Comparison of ENCODE assay signal across 26 cellular contexts in genomic region chr10:105594301-105594700, GRCh38.
A peak's percentile ranks its signal among the peaks of the same experiment; 100 is the strongest.
DNase-seq lines count a peak whose midpoint lies in the region; ATAC-seq, FAIRE-seq and TF ChIP-seq lines count a peak whose summit lies in the region.
"Had no signal": no experiment of that assay in that cellular context is flagged by ENCODE, and none has a peak within 500 bp of the region (broad histone marks: within the 10 kb centered on the region; RNA-seq: fewer than 3 reads in every experiment).

No MANE protein-coding gene starts in this region.

- H3K4me1 Mint-ChIP-seq in MCF 10A (ENCODE audit: insufficient read depth, unreplicated experiment), result no peaks in the 10 kb centered on the region
- H3K4me1 Mint-ChIP-seq: B cell; CD4-positive, CD25-positive, alpha-beta regulatory T cell had no signal

- no peak overlapping the region for H3K9ac ChIP-seq in mammary epithelial cell (ENCODE audit: insufficient read depth, low read length)
- H3K9ac ChIP-seq: BLaER1 had no signal

- no peaks in the 10 kb centered on the region for H3K36me3 Mint-ChIP-seq in MCF 10A (ENCODE audit: insufficient read depth, unreplicated experiment)
- H3K36me3 Mint-ChIP-seq: CD4-positive, CD25-positive, alpha-beta regulatory T cell; CD8-positive, alpha-beta T cell had no signal

- intact Hi-C loops in mammary epithelial cell (cut with micrococcal nuclease) (no loop called here), MCF 10A (cut with micrococcal nuclease) (no loop called here), gastrocnemius medialis (cut with DNase I; ENCODE audit: low total_unique reads) (loop anchor here (5.0 kb wide), 1 partner anchor 532 kb away; no protein-coding TSS in a partner anchor)

- no peak for FAIRE-seq in bronchial epithelial cell (lab: Jason Lieb, UNC)
- FAIRE-seq: A204.1, D721Med, GM12878, GM18507 had no signal

- dilution Hi-C loops in mammary epithelial cell (cut with HindIII; ENCODE audit: low sequenced_read_pairs), result no loop called here

- H3K4me3 ChIP-seq in mammary epithelial cell (replicated peaks in 1 of 3; ENCODE audit: insufficient read depth in 1 of 3, low read depth in 2 of 3, low read length in 3 of 3) (no peak overlapping the region), bronchial epithelial cell (ENCODE audit: low read depth, low read length) (no peak overlapping the region), gastrocnemius medialis (no peak overlapping the region)
- H3K4me3 ChIP-seq: BLaER1, GM12878, GM23338 had no signal

- no peak overlapping the region for H3K4me2 ChIP-seq in mammary epithelial cell (ENCODE audit: insufficient read depth, low read depth, low read length)
- H3K4me2 ChIP-seq: BLaER1, GM23338 had no signal

- POLR2A ChIA-PET in MCF 10A (lab: Yijun Ruan, JAX), result no interaction called here

- no peaks in the 10 kb centered on the region for H3K79me2 ChIP-seq in mammary epithelial cell (ENCODE audit: insufficient read depth, low read length)

- H4K20me1 ChIP-seq in mammary epithelial cell (ENCODE audit: insufficient read depth, low read length), result no peaks in the 10 kb centered on the region
- H4K20me1 ChIP-seq: BLaER1 had no signal

- no peak overlapping the region for H3K4me3 Mint-ChIP-seq in MCF 10A (ENCODE audit: unreplicated experiment)
- H3K4me3 Mint-ChIP-seq: B cell; CD8-positive, alpha-beta T cell; GM23338; H9 had no signal

- no peak for ATAC-seq in GM21737 (IDR thresholded peaks at IDR 0.05; ENCODE audit: unreplicated experiment)
- no peak for ATAC-seq in gastrocnemius medialis
- ATAC-seq: CD8-positive, alpha-beta T cell; GM12878; GM23338; HCT116 had no signal

- H3K27me3 ChIP-seq in mammary epithelial cell (ENCODE audit: insufficient read depth, low read length) (no peaks in the 10 kb centered on the region), bronchial epithelial cell (ENCODE audit: control insufficient read depth, insufficient read depth, low read length) (no peaks in the 10 kb centered on the region), gastrocnemius medialis (no peaks in the 10 kb centered on the region)
- H3K27me3 ChIP-seq: BLaER1 had no signal

- BruUV-seq in mammary epithelial cell (replicated peaks; lab: Mats Ljungman, UMichigan) (no TSS peak), MCF 10A (replicated peaks; lab: Mats Ljungman, UMichigan) (no TSS peak)

- CTCF ChIA-PET in mammary epithelial cell (lab: Charles Lee; ENCODE audit: low non-redundant PET) (no interaction called here), MCF 10A (lab: Yijun Ruan, JAX) (no interaction called here)

- TF ChIP-seq POLR2A in gastrocnemius medialis (IDR thresholded peaks at IDR 0.05), result no peak

- H3K9me3 ChIP-seq in mammary epithelial cell (replicated peaks; ENCODE audit: insufficient read depth, low read length), result no peaks in the 10 kb centered on the region
- no peaks in the 10 kb centered on the region for H3K9me3 ChIP-seq in gastrocnemius medialis
- H3K9me3 ChIP-seq: BLaER1, Caco-2 had no signal

- H2AFZ ChIP-seq in mammary epithelial cell (ENCODE audit: low read depth, low read length), result no peak overlapping the region
- H2AFZ ChIP-seq: GM23338 had no signal

- TF ChIP-seq CTCF in mammary epithelial cell (conservative IDR thresholded peaks at IDR 0.05 in 1 of 2, IDR thresholded peaks at IDR 0.05 in 1 of 2; ENCODE audit: extremely low read depth in 1 of 2, insufficient read depth in 1 of 2, low read depth in 1 of 2, low read length in 2 of 2), result no peak
- TF ChIP-seq CTCF in MCF 10A (IDR thresholded peaks at IDR 0.05; ENCODE audit: unreplicated experiment), result no peak
- no peak for TF ChIP-seq CTCF in bronchial epithelial cell (IDR thresholded peaks at IDR 0.05; ENCODE audit: insufficient read depth, low read length, severe bottlenecking)
- TF ChIP-seq CTCF in gastrocnemius medialis (IDR thresholded peaks at IDR 0.05 in 4 of 5, conservative IDR thresholded peaks at IDR 0.05 in 1 of 5), result no peak

- H3K36me3 ChIP-seq in mammary epithelial cell (ENCODE audit: insufficient read depth, low read length) (no peaks in the 10 kb centered on the region), bronchial epithelial cell (ENCODE audit: control insufficient read depth, insufficient read depth, low read length) (no peaks in the 10 kb centered on the region), gastrocnemius medialis (no peaks in the 10 kb centered on the region)
- H3K36me3 ChIP-seq: BLaER1 had no signal

- H3K4me1 ChIP-seq in mammary epithelial cell (ENCODE audit: insufficient read depth, low read length), result no peaks in the 10 kb centered on the region
- no peaks in the 10 kb centered on the region for H3K4me1 ChIP-seq in gastrocnemius medialis
- H3K4me1 ChIP-seq: BLaER1 had no signal

- peaks cover 7% of the 10 kb centered on the region for H3K9me3 Mint-ChIP-seq in MCF 10A (ENCODE audit: unreplicated experiment)
- H3K9me3 Mint-ChIP-seq: GM23338, H9 had no signal

- in situ Hi-C loops in mammary epithelial cell (cut with MboI; ENCODE audit: low sequenced_read_pairs in 2 of 2), result no loop called here
- in situ Hi-C loops in gastrocnemius medialis (cut with MboI; ENCODE audit: low sequenced_read_pairs in 4 of 4), result no loop called here

- DNase-seq in mammary epithelial cell (peak; percentile 2), MCF 10A (ENCODE audit: unreplicated experiment) (no peak), bronchial epithelial cell (ENCODE audit: low read depth) (peak; percentile 74), glomerular visceral epithelial cell (ENCODE audit: extremely low spot score) (peak; percentile 8), renal cortical epithelial cell (ENCODE audit: low read depth) (peak; percentile 77), NCI-H345 treated with DMSO at 0.1 percent for 48 hours (lab: John Stamatoyannopoulos, UW; ENCODE audit: unreplicated experiment) (no peak), gastrocnemius medialis (no peak)
- DNase-seq: Caco-2; CD4-positive, CD25-positive, alpha-beta regulatory T cell; CD8-positive, alpha-beta T cell; DMS 273 treated with DMSO at 0.1 percent for 48 hours; DMS79; EL; GDM1; H9 had no signal

- 50% methylated on average over 2 of the region's 2 CpGs for WGBS in mammary epithelial cell (ENCODE audit: low coverage, missing lambda C conversion rate)

- no peak overlapping the region for H3K27ac Mint-ChIP-seq in MCF 10A (ENCODE audit: low read depth, unreplicated experiment)
- H3K27ac Mint-ChIP-seq: B cell; CD4-positive, CD25-positive, alpha-beta regulatory T cell; CD8-positive, alpha-beta T cell; GM23338; H9 had no signal

- no peak overlapping the region for H3K27ac ChIP-seq in mammary epithelial cell (ENCODE audit: insufficient read depth, low read depth, low read length)
- no peak overlapping the region for H3K27ac ChIP-seq in gastrocnemius medialis
- H3K27ac ChIP-seq: 22Rv1, BLaER1, C4-2B had no signal

- no peaks in the 10 kb centered on the region for H3K27me3 Mint-ChIP-seq in MCF 10A (ENCODE audit: insufficient read depth, unreplicated experiment)
- H3K27me3 Mint-ChIP-seq: B cell; CD4-positive, CD25-positive, alpha-beta regulatory T cell had no signal

Comparison
In these comparisons a context has a peak if more than half of its experiments do, and no peak if none do; other contexts are left out.
1. DNase-seq: peak in mammary epithelial cell (single experiment), bronchial epithelial cell (single experiment), glomerular visceral epithelial cell (single experiment) and renal cortical epithelial cell (single experiment); none in MCF 10A (single experiment), NCI-H345 treated with DMSO at 0.1 percent for 48 hours (single experiment) and gastrocnemius medialis (0 of 2).